ENCODE assay signal across 8 cellular contexts in genomic region chr17:82019905-82020873, GRCh38. TPM values are rescaled to one million over a fixed set of nuclear protein-coding genes. Genes with fewer than 3 reads are reported as not detected.
A peak's percentile ranks its signal among the peaks of the same experiment; 100 is the strongest.
DNase-seq lines count a peak whose midpoint lies in the region; ATAC-seq and TF ChIP-seq lines count a peak whose summit lies in the region.

No MANE protein-coding gene starts in this region.

- ATAC-seq in activated T-helper 17 cell treated with anti-CD3 and anti-CD28 coated beads, Interleukin-2, amount 50 U/mL, for 72 hours (replicated peaks), result no peak
- ATAC-seq in Right ventricle myocardium inferior, result no peak
- no peak for ATAC-seq in HG02852 (IDR thresholded peaks at IDR 0.05; ENCODE audit: unreplicated experiment)

- peak overlapping the region; percentile 90 for H3K4me3 Mint-ChIP-seq in activated T-helper 17 cell treated with anti-CD3 and anti-CD28 coated beads, Interleukin-2, amount 50 U/mL, for 72 hours

- DNase-seq in AG09309 (ENCODE audit: low read depth) (no peak), HAP-1 (ENCODE audit: low spot score in 2 of 2) (peak; percentile 23 to 89), RPMI8226 (peak; percentile 65), Right ventricle myocardium inferior (ENCODE audit: missing footprints) (peak; percentile 85), NCI-H128 (lab: John Stamatoyannopoulos, UW; ENCODE audit: unreplicated experiment) (no peak)
- DNase-seq in stimulated activated CD4-positive, alpha-beta T cell treated with anti-CD3 and anti-CD28 coated beads, Interleukin-12 subunit alpha, Interleukin-12 subunit beta, amount 100 ng/mL, for 48 hours (ENCODE audit: low read depth in 2 of 3, low spot score in 1 of 3), result peak in 2 of 3 donors; percentile 68

- no peaks in the 10 kb centered on the region for H3K9me3 Mint-ChIP-seq in activated T-helper 17 cell treated with anti-CD3 and anti-CD28 coated beads, Interleukin-2, amount 50 U/mL, for 72 hours

- in situ Hi-C loops in HAP-1 (cut with MboI; ENCODE audit: low sequenced_read_pairs), result loop anchor here (5.0 kb wide), 1 partner anchor 93 kb away; the partner anchor contains the start of gene MAFG

- intact Hi-C loops in Right ventricle myocardium inferior (cut with DNase I), result no loop called here

- no peak overlapping the region for H3K4me3 ChIP-seq in AG09309 (ENCODE audit: control insufficient read depth, low read depth, low read length)
- H3K4me3 ChIP-seq in HAP-1, result no peak overlapping the region

- H3K36me3 ChIP-seq in HAP-1 (replicated peaks), result peaks cover 17% of the 10 kb centered on the region

- no peaks in the 10 kb centered on the region for H3K27me3 Mint-ChIP-seq in activated T-helper 17 cell treated with anti-CD3 and anti-CD28 coated beads, Interleukin-2, amount 50 U/mL, for 72 hours

- H3K9me3 ChIP-seq in HAP-1, result no peaks in the 10 kb centered on the region

- H3K27me3 ChIP-seq in HAP-1 (ENCODE audit: low read depth), result no peaks in the 10 kb centered on the region

- no peaks in the 10 kb centered on the region for H3K4me1 Mint-ChIP-seq in activated T-helper 17 cell treated with anti-CD3 and anti-CD28 coated beads, Interleukin-2, amount 50 U/mL, for 72 hours

- TF ChIP-seq CTCF in AG09309 (IDR thresholded peaks at IDR 0.05; ENCODE audit: control insufficient read depth, insufficient read depth, low read depth, low read length, missing control alignments), result peak; percentile 79

- H3K27ac Mint-ChIP-seq in activated T-helper 17 cell treated with anti-CD3 and anti-CD28 coated beads, Interleukin-2, amount 50 U/mL, for 72 hours, result no peak overlapping the region

- H3K36me3 Mint-ChIP-seq in activated T-helper 17 cell treated with anti-CD3 and anti-CD28 coated beads, Interleukin-2, amount 50 U/mL, for 72 hours (ENCODE audit: low read depth), result peaks cover 15% of the 10 kb centered on the region

- H3K4me1 ChIP-seq in HAP-1, result peaks cover 11% of the 10 kb centered on the region

RNA-seq across cellular contexts. Expression of gene CENPX, which starts 2.5 kb away (rescaled TPM):
- 100 to 1,000 TPM in 1 of 2 donors, 10 to 100 TPM in 1; 66.1 to 102 TPM for total RNA-seq in activated T-helper 17 cell treated with anti-CD3 and anti-CD28 coated beads, Interleukin-2, amount 50 U/mL, for 72 hours
- total RNA-seq in Right ventricle myocardium inferior, result 30.5 TPM

RNA-seq across cellular contexts. Expression of gene LRRC45, which starts 2.9 kb away (rescaled TPM):
- 10 to 100 TPM; 14.0 to 23.9 TPM for total RNA-seq in activated T-helper 17 cell treated with anti-CD3 and anti-CD28 coated beads, Interleukin-2, amount 50 U/mL, for 72 hours
- total RNA-seq in Right ventricle myocardium inferior, result 5.3 TPM

RNA-seq across cellular contexts. Expression of gene RAC3, which starts 11.3 kb away (rescaled TPM):
- total RNA-seq in activated T-helper 17 cell treated with anti-CD3 and anti-CD28 coated beads, Interleukin-2, amount 50 U/mL, for 72 hours, result 1 to 10 TPM; 6.6 to 7.7 TPM
- 2.2 TPM for total RNA-seq in Right ventricle myocardium inferior

RNA-seq across cellular contexts. Expression of gene DCXR, which starts 17.3 kb away (rescaled TPM):
- total RNA-seq in activated T-helper 17 cell treated with anti-CD3 and anti-CD28 coated beads, Interleukin-2, amount 50 U/mL, for 72 hours, result 10 to 100 TPM; 63.1 to 91.0 TPM
- total RNA-seq in Right ventricle myocardium inferior, result 175 TPM

RNA-seq across cellular contexts. Expression of gene RFNG, which starts 31.4 kb away (rescaled TPM):
- 10 to 100 TPM; 21.1 to 25.2 TPM for total RNA-seq in activated T-helper 17 cell treated with anti-CD3 and anti-CD28 coated beads, Interleukin-2, amount 50 U/mL, for 72 hours
- 19.3 TPM for total RNA-seq in Right ventricle myocardium inferior

Comparison
In these comparisons a context has a peak if more than half of its experiments do, and no peak if none do; other contexts are left out.
1. DNase-seq: peak in HAP-1 (2 of 2), RPMI8226 (single experiment), Right ventricle myocardium inferior (single experiment) and stimulated activated CD4-positive, alpha-beta T cell treated with anti-CD3 and anti-CD28 coated beads, Interleukin-12 subunit alpha, Interleukin-12 subunit beta, amount 100 ng/mL, for 48 hours (2 of 3); none in AG09309 (single experiment) and NCI-H128 (single experiment).